In genomic region chr6:47073125-47074110, GRCh38 we compare ENCODE assay signal across 12 cellular contexts. TPM values are rescaled to one million over a fixed set of nuclear protein-coding genes. Genes with fewer than 3 reads are reported as not detected.
A peak's percentile ranks its signal among the peaks of the same experiment; 100 is the strongest.
DNase-seq lines count a peak whose midpoint lies in the region; ATAC-seq and TF ChIP-seq lines count a peak whose summit lies in the region.
"Had no signal": no experiment of that assay in that cellular context is flagged by ENCODE, and none has a peak within 500 bp of the region (broad histone marks: within the 10 kb centered on the region; RNA-seq: fewer than 3 reads in every experiment).

No MANE protein-coding gene starts in this region.

- H3K27me3 ChIP-seq in SK-N-SH (ENCODE audit: insufficient read depth): no peaks in the 10 kb centered on the region; the same call in 1 of the 2 replicates
- H3K27me3 ChIP-seq in upper lobe of right lung: no peaks in the 10 kb centered on the region
- H3K27me3 ChIP-seq: neutrophil had no signal

- no peaks in the 10 kb centered on the region for H4K20me1 ChIP-seq in SK-N-SH (ENCODE audit: insufficient read depth)
- no peaks in the 10 kb centered on the region for H4K20me1 ChIP-seq in OCI-LY7 (ENCODE audit: insufficient read depth, low read length)

- H3K9me2 ChIP-seq in SK-N-SH (no peaks in the 10 kb centered on the region), OCI-LY7 (ENCODE audit: insufficient read depth, low read length) (no peaks in the 10 kb centered on the region)

- intact Hi-C loops in OCI-LY7 (cut with micrococcal nuclease; ENCODE audit: unreplicated experiment) (no loop called here), upper lobe of right lung (cut with DNase I) (no loop called here)

- no peak overlapping the region for H3K27ac ChIP-seq in SK-N-SH (ENCODE audit: low read depth in 2 of 2, low read length in 1 of 2)
- H3K27ac ChIP-seq in OCI-LY7 (ENCODE audit: low read depth, low read length, poor library complexity, severe bottlenecking): no peak overlapping the region
- peak overlapping the region; percentile 67 for H3K27ac ChIP-seq in upper lobe of right lung
- H3K27ac ChIP-seq: neutrophil had no signal

- H3K9ac ChIP-seq in SK-N-SH: no peak overlapping the region

- no peak for TF ChIP-seq RAD21 in SK-N-SH (IDR thresholded peaks at IDR 0.05; ENCODE audit: low read length)

- H2AFZ ChIP-seq in SK-N-SH (ENCODE audit: low read depth): no peak overlapping the region
- H2AFZ ChIP-seq in OCI-LY7 (ENCODE audit: low read length): no peak overlapping the region

- DNase-seq in SK-N-SH (no peak), OCI-LY7 (ENCODE audit: low spot score) (peak; percentile 29), fibroblast of the aortic adventitia (ENCODE audit: low read depth) (no peak), upper lobe of right lung (no peak), NCI-H187 (lab: John Stamatoyannopoulos, UW) (no peak), NCI-H2171 treated with DMSO at 0.1 percent for 48 hours (lab: John Stamatoyannopoulos, UW) (no peak)
- DNase-seq: activated CD8-positive, alpha-beta T cell treated with anti-CD3 and anti-CD28 coated beads, Interleukin-2, amount 10 ng/mL, durations not matched to agents 7 days and 5 days; activated naive CD8-positive, alpha-beta T cell treated with anti-CD3 and anti-CD28 coated beads for 36 hours; NCI-H2227 treated with DMSO at 0.1 percent for 48 hours had no signal

- H3K4me1 ChIP-seq in SK-N-SH (ENCODE audit: control insufficient read depth in 1 of 2, insufficient read depth in 2 of 2, low read depth in 1 of 2, low read length in 1 of 2) (peaks cover 0 to 6% of the 10 kb centered on the region in 2 experiments; a peak in 2 of 4 replicates), OCI-LY7 (ENCODE audit: insufficient read depth, low read length, poor library complexity, severe bottlenecking) (no peaks in the 10 kb centered on the region), upper lobe of right lung (peaks cover 23% of the 10 kb centered on the region)

- H3K9me3 ChIP-seq in SK-N-SH (no peaks in the 10 kb centered on the region), OCI-LY7 (ENCODE audit: low read length) (no peaks in the 10 kb centered on the region), upper lobe of right lung (no peaks in the 10 kb centered on the region)
- H3K9me3 ChIP-seq: neutrophil had no signal

- H3K79me2 ChIP-seq in SK-N-SH (ENCODE audit: insufficient read depth) (no peaks in the 10 kb centered on the region), OCI-LY7 (ENCODE audit: insufficient read depth, low read depth, low read length) (no peaks in the 10 kb centered on the region)

- ATAC-seq in SK-N-SH treated with all-trans-retinoic acid at 6 μM for 48 hours (no peak), upper lobe of right lung (peak; percentile 22), GM21526 (IDR thresholded peaks at IDR 0.05; ENCODE audit: low FRiP score, unreplicated experiment) (no peak)
- ATAC-seq: activated CD8-positive, alpha-beta T cell treated with anti-CD3 and anti-CD28 coated beads, Interleukin-2, amount 10 ng/mL, durations not matched to agents 7 days and 5 days had no signal

- H3K36me3 ChIP-seq in SK-N-SH (replicated peaks in 1 of 2; ENCODE audit: control insufficient read depth in 1 of 2, insufficient read depth in 2 of 2, low read length in 1 of 2): no peaks in the 10 kb centered on the region
- no peaks in the 10 kb centered on the region for H3K36me3 ChIP-seq in OCI-LY7 (ENCODE audit: insufficient read depth, low read length)
- H3K36me3 ChIP-seq in upper lobe of right lung: no peaks in the 10 kb centered on the region
- H3K36me3 ChIP-seq: neutrophil had no signal

- no peak for TF ChIP-seq EP300 in SK-N-SH (IDR thresholded peaks at IDR 0.05; ENCODE audit: borderline replicate concordance in 1 of 2, low read depth in 1 of 2, low read length in 1 of 2)

- WGBS in SK-N-SH (ENCODE audit: low lambda C conversion rate): 54% methylated on average over 5 of the region's 5 CpGs

- BruUV-seq in OCI-LY7 (replicated peaks; lab: Mats Ljungman, UMichigan): no TSS peak

- H3F3A ChIP-seq in SK-N-SH (replicated peaks; ENCODE audit: insufficient read depth): no peaks in the 10 kb centered on the region

- CTCF ChIA-PET in SK-N-SH (lab: Yijun Ruan, JAX): interaction anchor here (0.9 to 1.1 kb wide), 2 partner anchors 12 to 237 kb away, joined by 3 read pairs; no protein-coding TSS in a partner anchor
- CTCF ChIA-PET in OCI-LY7 (lab: Charles Lee; ENCODE audit: unreplicated experiment): no interaction called here

- POLR2A ChIA-PET in SK-N-SH (lab: Yijun Ruan, JAX) (no interaction called here), OCI-LY7 (lab: Charles Lee) (interaction anchor here (0.6 kb wide), 1 partner anchor 203 kb away, joined by 3 read pairs; no protein-coding TSS in a partner anchor)

- H3K4me3 ChIP-seq in SK-N-SH (ENCODE audit: low read depth in 2 of 2, low read length in 1 of 2) (no peak overlapping the region), OCI-LY7 (ENCODE audit: low read depth, low read length, poor library complexity, severe bottlenecking) (no peak overlapping the region), fibroblast of the aortic adventitia (ENCODE audit: low read depth, low read length) (no peak overlapping the region), upper lobe of right lung (no peak overlapping the region)

- no peak overlapping the region for H3K4me2 ChIP-seq in SK-N-SH
- no peak overlapping the region for H3K4me2 ChIP-seq in OCI-LY7 (ENCODE audit: low read length)

- peak; percentile 34; the same call in 1 of the 2 replicates for TF ChIP-seq CTCF in SK-N-SH (IDR thresholded peaks at IDR 0.05)
- peak; percentile 77 for TF ChIP-seq CTCF in OCI-LY7 (conservative IDR thresholded peaks at IDR 0.05; ENCODE audit: low read length)
- TF ChIP-seq CTCF in fibroblast of the aortic adventitia (IDR thresholded peaks at IDR 0.05; ENCODE audit: insufficient read depth, low read length): peak; percentile 23
- peak; percentile 23 for TF ChIP-seq CTCF in upper lobe of right lung (IDR thresholded peaks at IDR 0.05)

TF ChIP-seq in SK-N-SH, 30 proteins besides CTCF, POLR2A, EP300 and RAD21:
- TF ChIP-seq IRF3 (IDR thresholded peaks at IDR 0.05; ENCODE audit: low read depth, low read length) (no peak), RCOR1 (IDR thresholded peaks at IDR 0.05; ENCODE audit: low read length) (no peak), POLR2AphosphoS5 (IDR thresholded peaks at IDR 0.05; ENCODE audit: low read depth, low read length) (no peak)
TF ChIP-seq in SK-N-SH: peak in this region for 0.

TF ChIP-seq in SK-N-SH treated with all-trans-retinoic acid at 6 μM for 48 hours, 23 proteins besides CTCF, POLR2A, EP300 and RAD21:
- no peak for TF ChIP-seq PPARA (CRISPR knock-in tag; IDR thresholded peaks at IDR 0.05; ENCODE audit: borderline replicate concordance)
- TF ChIP-seq CSRNP3 (CRISPR knock-in tag; IDR thresholded peaks at IDR 0.05): no peak
- TF ChIP-seq OSR1 (CRISPR knock-in tag; IDR thresholded peaks at IDR 0.05): no peak
- no peak for TF ChIP-seq ZNF565 (CRISPR knock-in tag; conservative IDR thresholded peaks at IDR 0.05; ENCODE audit: low read depth)
- no peak for TF ChIP-seq ZFP3 (CRISPR knock-in tag; IDR thresholded peaks at IDR 0.05)
- TF ChIP-seq ZFP30 (CRISPR knock-in tag; IDR thresholded peaks at IDR 0.05): no peak
- no peak for TF ChIP-seq BACH2 (CRISPR knock-in tag; IDR thresholded peaks at IDR 0.05; ENCODE audit: borderline replicate concordance)
- TF ChIP-seq ZC3H10 (CRISPR knock-in tag; IDR thresholded peaks at IDR 0.05): no peak
- no peak for TF ChIP-seq RARB (CRISPR knock-in tag; IDR thresholded peaks at IDR 0.05)

RNA-seq across cellular contexts. Expression of gene ADGRF1, which starts 31.3 kb away (rescaled TPM):
- not detected in 2 replicates for polyA plus RNA-seq in SK-N-SH (2012; rRNA removed)
- polyA plus RNA-seq in SK-N-SH (2012; cell fraction: cytosol; rRNA removed): not detected in 2 replicates
- not detected in 2 replicates for polyA plus RNA-seq in SK-N-SH (2012; cell fraction: nucleus; rRNA removed)
- not detected in 2 replicates for total RNA-seq in OCI-LY7 (2014; rRNA removed; shearing (Covaris generic))
- total RNA-seq in OCI-LY7 (2022) (not detected in 2 replicates), fibroblast of the aortic adventitia (ENCODE audit: low replicate concordance) (not detected in 2 replicates), upper lobe of right lung (12.9 TPM)
- total RNA-seq: activated CD8-positive, alpha-beta T cell treated with anti-CD3 and anti-CD28 coated beads, Interleukin-2, amount 10 ng/mL, durations not matched to agents 7 days and 5 days; activated naive CD8-positive, alpha-beta T cell treated with anti-CD3 and anti-CD28 coated beads for 36 hours had no signal

Comparison
In these comparisons a context has a peak if more than half of its experiments do, and no peak if none do; other contexts are left out.
1. CTCF ChIP-seq: peak in every context shown above with its lines; median percentile 77 in OCI-LY7; 34 in SK-N-SH; 23 in fibroblast of the aortic adventitia; 23 in upper lobe of right lung.
2. RNA of gene ADGRF1, which starts 31.3 kb away (total RNA-seq): 12.9 TPM in upper lobe of right lung (single experiment); not detected in OCI-LY7 and not detected in fibroblast of the aortic adventitia; every median in the first group is over 10 times any median in the second.